19 cellular contexts compared by ENCODE assay signal in genomic region chr11:99671808-99672409, GRCh38.
DNase-seq lines count a peak whose midpoint lies in the region; ATAC-seq, FAIRE-seq and TF ChIP-seq lines count a peak whose summit lies in the region.
"Had no signal": no experiment of that assay in that cellular context is flagged by ENCODE, and none has a peak within 500 bp of the region (broad histone marks: within the 10 kb centered on the region; RNA-seq: fewer than 3 reads in every experiment).

No MANE protein-coding gene starts in this region.

- no peaks in the 10 kb centered on the region for H3K9me1 ChIP-seq in IMR-90 (ENCODE audit: insufficient read depth, low read length)
- no peaks in the 10 kb centered on the region for H3K9me1 ChIP-seq in K562 (ENCODE audit: control insufficient read depth, insufficient read depth, low read length)

- H4K91ac ChIP-seq in IMR-90 (ENCODE audit: insufficient read depth, low read depth, low read length): no peak overlapping the region
- no peak overlapping the region for H4K91ac ChIP-seq in neuronal stem cell (ENCODE audit: low read depth, low read length, poor library complexity)

- H2BK20ac ChIP-seq in IMR-90 (ENCODE audit: low read depth, low read length): no peak overlapping the region

- no peaks in the 10 kb centered on the region for H3K79me1 ChIP-seq in IMR-90 (ENCODE audit: low read depth in 1 of 2, low read length in 2 of 2)
- no peaks in the 10 kb centered on the region for H3K79me1 ChIP-seq in neuronal stem cell (ENCODE audit: low read depth, low read length)

- no peak overlapping the region for H2AFZ ChIP-seq in IMR-90 (replicated peaks; ENCODE audit: low read length, poor library complexity)
- H2AFZ ChIP-seq in K562 (ENCODE audit: low read depth, low read length): no peak overlapping the region
- no peak overlapping the region for H2AFZ ChIP-seq in neuronal stem cell (ENCODE audit: low read length)

- no peak overlapping the region for H2BK12ac ChIP-seq in neuronal stem cell (ENCODE audit: low read length)

- no peak overlapping the region for H3K4me2 ChIP-seq in A549
- H3K4me2 ChIP-seq in IMR-90 (ENCODE audit: low read depth, low read length): no peak overlapping the region
- no peak overlapping the region for H3K4me2 ChIP-seq in K562 (ENCODE audit: insufficient read depth, low read length)
- H3K4me2 ChIP-seq in neuronal stem cell (ENCODE audit: insufficient read depth, low read length, poor library complexity, severe bottlenecking): no peak overlapping the region
- H3K4me2 ChIP-seq: BLaER1 had no signal

- no peaks in the 10 kb centered on the region for H3K79me2 ChIP-seq in K562 (ENCODE audit: control insufficient read depth, insufficient read depth, low read length)

- H3K4ac ChIP-seq in IMR-90 (ENCODE audit: low read depth, low read length) (no peak overlapping the region), neuronal stem cell (ENCODE audit: low read length) (no peak overlapping the region)

- in situ Hi-C loops in IMR-90 (cut with MboI; ENCODE audit: low sequenced_read_pairs) (no loop called here), K562 (cut with MboI) (no loop called here)

- H3K27me3 ChIP-seq in IMR-90 (ENCODE audit: control insufficient read depth, insufficient read depth, low read length) (no peaks in the 10 kb centered on the region; the same call in 1 of the 2 replicates), K562 (ENCODE audit: control insufficient read depth in 2 of 2, insufficient read depth in 2 of 2, low read length in 2 of 2) (no peaks in the 10 kb centered on the region), neuronal stem cell (ENCODE audit: control insufficient read depth in 3 of 3, insufficient read depth in 3 of 3, low read depth in 1 of 3, low read length in 3 of 3) (no peaks in the 10 kb centered on the region)
- H3K27me3 ChIP-seq: BLaER1 had no signal

- H3K4me1 ChIP-seq in A549 (no peaks in the 10 kb centered on the region), IMR-90 (ENCODE audit: control insufficient read depth, insufficient read depth, low read length) (no peaks in the 10 kb centered on the region), K562 (replicated peaks in 1 of 2; ENCODE audit: control insufficient read depth in 2 of 2, insufficient read depth in 2 of 2, low read length in 2 of 2) (no peaks in the 10 kb centered on the region), neuronal stem cell (ENCODE audit: control insufficient read depth in 2 of 2, insufficient read depth in 1 of 2, low read depth in 1 of 2, low read length in 2 of 2) (no peaks in the 10 kb centered on the region)
- H3K4me1 ChIP-seq: BLaER1, Caco-2 had no signal

- FAIRE-seq in A549 (lab: Jason Lieb, UNC) (no peak), K562 (lab: Jason Lieb, UNC) (no peak)
- FAIRE-seq: G401.6, GM12892 had no signal

- H4K8ac ChIP-seq in IMR-90 (ENCODE audit: low read depth in 2 of 2, low read length in 2 of 2) (no peak overlapping the region), neuronal stem cell (ENCODE audit: low read depth, low read length) (no peak overlapping the region)

- H3K23ac ChIP-seq in IMR-90 (ENCODE audit: low read depth, low read length) (no peak overlapping the region), neuronal stem cell (ENCODE audit: low read depth, low read length, poor library complexity) (no peak overlapping the region)

- H4K5ac ChIP-seq in IMR-90 (ENCODE audit: low read depth, low read length): no peak overlapping the region

- H2BK120ac ChIP-seq in IMR-90 (ENCODE audit: low read depth, low read length): no peak overlapping the region
- no peak overlapping the region for H2BK120ac ChIP-seq in neuronal stem cell (ENCODE audit: low read depth, low read length)

- no peak overlapping the region for H3K14ac ChIP-seq in IMR-90 (replicated peaks; ENCODE audit: low read depth, low read length)
- H3K14ac ChIP-seq in neuronal stem cell (ENCODE audit: low read length): no peak overlapping the region

- no peak overlapping the region for H2BK15ac ChIP-seq in IMR-90 (ENCODE audit: low read depth, low read length)
- no peak overlapping the region for H2BK15ac ChIP-seq in neuronal stem cell (ENCODE audit: low read length)

- H3K27ac ChIP-seq in A549 (no peak overlapping the region), IMR-90 (ENCODE audit: insufficient read depth, low read length) (no peak overlapping the region), K562 (ENCODE audit: extremely low read depth, low read depth, low read length) (no peak overlapping the region), neuronal stem cell (replicated peaks; ENCODE audit: low read length) (no peak overlapping the region)
- H3K27ac ChIP-seq: BLaER1, C4-2B had no signal

- POLR2A ChIA-PET in A549 (lab: Yijun Ruan, JAX): no interaction called here
- POLR2A ChIA-PET in IMR-90 (lab: Charles Lee; ENCODE audit: unreplicated experiment): no interaction called here
- POLR2A ChIA-PET in K562 (lab: Yijun Ruan, JAX): no interaction called here

- intact Hi-C loops in IMR-90 (cut with micrococcal nuclease) (no loop called here), K562 (cut with micrococcal nuclease) (no loop called here)

- H2AK5ac ChIP-seq in IMR-90 (ENCODE audit: low read depth, low read length): no peak overlapping the region
- no peak overlapping the region for H2AK5ac ChIP-seq in neuronal stem cell (ENCODE audit: low read depth, low read length)

- CTCF ChIA-PET in A549 (lab: Yijun Ruan, JAX): no interaction called here
- CTCF ChIA-PET in IMR-90 (lab: Yijun Ruan, JAX): no interaction called here
- CTCF ChIA-PET in K562 (lab: Yijun Ruan, JAX; ENCODE audit: low intra/inter-chr PET ratio): no interaction called here

- TF ChIP-seq EP300 in A549 (IDR thresholded peaks at IDR 0.05) (no peak), K562 (IDR thresholded peaks at IDR 0.05; ENCODE audit: low read length) (no peak)

- no peak overlapping the region for H3K18ac ChIP-seq in IMR-90 (ENCODE audit: low read depth, low read length)
- H3K18ac ChIP-seq in neuronal stem cell (ENCODE audit: low read length): no peak overlapping the region

- H3K9ac ChIP-seq in IMR-90 (ENCODE audit: low read depth, low read length): no peak overlapping the region
- H3K9ac ChIP-seq in K562 (ENCODE audit: insufficient read depth in 1 of 2, low read depth in 2 of 2, low read length in 2 of 2): no peak overlapping the region
- no peak overlapping the region for H3K9ac ChIP-seq in neuronal stem cell (ENCODE audit: low read depth, low read length, poor library complexity)
- H3K9ac ChIP-seq: BLaER1 had no signal

- H3K9me3 ChIP-seq in A549 (no peaks in the 10 kb centered on the region), IMR-90 (ENCODE audit: control insufficient read depth, insufficient read depth, low read length) (no peaks in the 10 kb centered on the region), K562 (replicated peaks; ENCODE audit: control insufficient read depth, insufficient read depth, low read depth, low read length) (no peaks in the 10 kb centered on the region), neuronal stem cell (replicated peaks in 1 of 2; ENCODE audit: control insufficient read depth in 2 of 2, insufficient read depth in 1 of 2, low read depth in 1 of 2, low read length in 2 of 2) (no peaks in the 10 kb centered on the region)
- H3K9me3 ChIP-seq: BLaER1, Caco-2 had no signal

- H4K20me1 ChIP-seq in IMR-90 (ENCODE audit: insufficient read depth, low read length) (no peaks in the 10 kb centered on the region), K562 (replicated peaks; ENCODE audit: control insufficient read depth, insufficient read depth, low read length) (no peaks in the 10 kb centered on the region)
- H4K20me1 ChIP-seq: BLaER1 had no signal

- DNase-seq in A549 (ENCODE audit: low read depth in 1 of 2, low spot score in 1 of 2) (no peak), IMR-90 (no peak), K562 (ENCODE audit: extremely low read depth in 1 of 4, low spot score in 3 of 4) (no peak), NCI-H345 (lab: John Stamatoyannopoulos, UW) (no peak), SHP77 (lab: John Stamatoyannopoulos, UW) (no peak), neuronal stem cell (ENCODE audit: low spot score) (no peak), NCI-H526 (lab: John Stamatoyannopoulos, UW) (no peak)
- DNase-seq: Caco-2; CD4-positive, CD25-positive, alpha-beta regulatory T cell; CD8-positive, alpha-beta T cell; DMS153; DND-41; H9 had no signal

- dilution Hi-C loops in IMR-90 (cut with HindIII; ENCODE audit: low sequenced_read_pairs, unreplicated experiment): no loop called here

- no peak overlapping the region for H2AK9ac ChIP-seq in IMR-90 (replicated peaks; ENCODE audit: low read depth, low read length, poor library complexity)

- TF ChIP-seq POLR2A in A549 (IDR thresholded peaks at IDR 0.05; ENCODE audit: low read length) (no peak), IMR-90 (IDR thresholded peaks at IDR 0.05; ENCODE audit: low read depth, low read length) (no peak), K562 (conservative IDR thresholded peaks at IDR 0.05) (no peak)

- no peak overlapping the region for H3K56ac ChIP-seq in IMR-90 (ENCODE audit: extremely low read depth, insufficient read depth, low read length)

- no peak for ATAC-seq in A549
- ATAC-seq in GM18511 (IDR thresholded peaks at IDR 0.05; ENCODE audit: unreplicated experiment): peak; percentile 54
- no peak for ATAC-seq in IMR-90 (ENCODE audit: low read depth)
- no peak for ATAC-seq in K562
- ATAC-seq: CD8-positive, alpha-beta T cell; HCT116 had no signal

- TF ChIP-seq RAD21 in A549 (conservative IDR thresholded peaks at IDR 0.05 in 1 of 2, IDR thresholded peaks at IDR 0.05 in 1 of 2) (no peak), IMR-90 (IDR thresholded peaks at IDR 0.05; ENCODE audit: low read length) (no peak), K562 (CRISPR knock-in tag; conservative IDR thresholded peaks at IDR 0.05 in 1 of 2, IDR thresholded peaks at IDR 0.05 in 1 of 2) (no peak)

- no peak overlapping the region for H2BK5ac ChIP-seq in IMR-90 (ENCODE audit: low read depth, low read length, poor library complexity, severe bottlenecking)
- H2BK5ac ChIP-seq in neuronal stem cell (ENCODE audit: low read length): no peak overlapping the region

- H3K36me3 ChIP-seq in IMR-90 (ENCODE audit: control insufficient read depth, insufficient read depth, low read length) (no peaks in the 10 kb centered on the region), K562 (ENCODE audit: control insufficient read depth, insufficient read depth, low read length) (no peaks in the 10 kb centered on the region), neuronal stem cell (replicated peaks in 1 of 2; ENCODE audit: control insufficient read depth in 2 of 2, insufficient read depth in 2 of 2, low read length in 2 of 2) (no peaks in the 10 kb centered on the region)
- H3K36me3 ChIP-seq: BLaER1 had no signal

- BruUV-seq in IMR-90 (replicated peaks; lab: Mats Ljungman, UMichigan) (no TSS peak), K562 (replicated peaks; lab: Mats Ljungman, UMichigan) (no TSS peak)

- H3K4me3 ChIP-seq in A549 (no peak overlapping the region), IMR-90 (ENCODE audit: insufficient read depth, low read depth, low read length) (no peak overlapping the region), K562 (no peak overlapping the region), neuronal stem cell (ENCODE audit: low read length in 2 of 2) (no peak overlapping the region)
- H3K4me3 ChIP-seq: BLaER1 had no signal

- no peak for TF ChIP-seq CTCF in A549 (IDR thresholded peaks at IDR 0.05)
- no peak for TF ChIP-seq CTCF in IMR-90 (conservative IDR thresholded peaks at IDR 0.05; ENCODE audit: low read depth, low read length)
- no peak for TF ChIP-seq CTCF in K562 (IDR thresholded peaks at IDR 0.05 in 2 of 3, conservative IDR thresholded peaks at IDR 0.05 in 1 of 3; ENCODE audit: insufficient read depth in 2 of 3, low read depth in 1 of 3, low read length in 3 of 3)

- 65% methylated on average over 8 of the region's 8 CpGs for WGBS in A549 (ENCODE audit: missing lambda C conversion rate)
- 80% methylated on average over 1 of the region's 8 CpGs; no CpG with 5 or more reads in 1 of the 2 experiments for WGBS in IMR-90 (ENCODE audit: extremely low coverage in 2 of 2, insufficient read length in 1 of 2), 2 experiments
- WGBS in K562 (ENCODE audit: insufficient coverage, low coverage, missing lambda C conversion rate): 3% methylated on average over 8 of the region's 8 CpGs
- WGBS in neuronal stem cell (ENCODE audit: extremely low coverage in 2 of 2, insufficient read length in 2 of 2, insufficient replicate concordance in 1 of 2), 2 donors: no CpG with 5 or more reads among the region's 8 CpGs

Comparison
In these comparisons a context has a peak if more than half of its experiments do, and no peak if none do; other contexts are left out.
1. Of the 35 proteins assayed by ChIP-seq in both K562 and A549: peak only in K562: none; only in A549: none; in both: MAFK; in neither: 34.